In the genomic region with DNA sequence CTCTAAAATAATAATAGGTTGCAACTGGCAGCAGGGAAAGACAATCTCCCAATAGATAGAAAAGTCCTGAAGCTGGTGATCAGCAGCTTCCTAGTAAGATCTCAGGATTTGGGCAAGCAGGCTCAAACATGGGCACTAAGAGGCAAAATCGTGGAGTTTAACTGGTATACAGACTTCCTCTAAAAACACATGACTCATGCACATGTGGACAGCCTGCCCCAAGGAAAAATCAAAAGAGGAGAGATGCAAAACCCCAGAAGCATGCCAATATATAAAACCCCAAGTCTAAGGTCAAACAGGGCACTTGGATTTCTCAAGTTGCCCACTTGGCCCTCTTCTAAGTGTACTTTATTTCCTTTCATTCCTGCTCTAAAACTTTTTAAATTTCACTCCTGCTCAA, we compare ENCODE assay signal across 22 cellular contexts.
"Had no signal": no experiment of that assay in that cellular context is flagged by ENCODE, and none has a peak within 500 bp of the region (broad histone marks: within the 10 kb centered on the region; RNA-seq: fewer than 3 reads in every experiment).

No MANE protein-coding gene starts in this region.

- DNase-seq: activated CD4-positive, alpha-beta T cell treated with anti-CD3 and anti-CD28 coated beads, Interleukin-2, amount 10 ng/mL, durations not matched to agents 7 days and 5 days; activated CD4-positive, CD25-positive, alpha-beta regulatory T cell; activated CD8-positive, alpha-beta T cell treated with anti-CD3 and anti-CD28 coated beads, Interleukin-2, amount 10 ng/mL, durations not matched to agents 7 days and 5 days; activated naive CD4-positive, alpha-beta T cell treated with anti-CD3 and anti-CD28 coated beads for 36 hours; activated naive CD8-positive, alpha-beta T cell treated with anti-CD3 and anti-CD28 coated beads, Interleukin-2, amount 50 U/mL, for 24 hours; activated T-cell treated with anti-CD3 and anti-CD28 coated beads, Interleukin-2, amount 50 U/mL, for 24 hours; anterior cingulate cortex; colonic mucosa; gastrocnemius medialis; head of caudate nucleus; mesendoderm; natural killer cell; stimulated activated naive B cell treated with anti-CD40 and anti-IgM and Interleukin-4, amounts not matched to agents 10 μg/mL and 1 μg/mL and 100 μg/mL, for 72 hours; T-cell; thyroid gland had no signal

- H3K27ac ChIP-seq: colonic mucosa, gastrocnemius medialis, parathyroid adenoma, thyroid gland had no signal

- H3K27me3 ChIP-seq: colonic mucosa, gastrocnemius medialis, thyroid gland had no signal

- H3K4me3 Mint-ChIP-seq: activated CD4-positive, alpha-beta T cell treated with anti-CD3 and anti-CD28 coated beads, Interleukin-2, amount 10 ng/mL, durations not matched to agents 7 days and 5 days; activated CD8-positive, alpha-beta T cell treated with anti-CD3 and anti-CD28 coated beads, Interleukin-2, amount 10 ng/mL, durations not matched to agents 7 days and 5 days; activated naive CD4-positive, alpha-beta T cell treated with anti-CD3 and anti-CD28 coated beads for 36 hours; activated naive CD8-positive, alpha-beta T cell treated with anti-CD3 and anti-CD28 coated beads, Interleukin-2, amount 50 U/mL, for 24 hours; activated T-cell treated with anti-CD3 and anti-CD28 coated beads, Interleukin-2, amount 50 U/mL, for 24 hours; brain; central memory CD8-positive, alpha-beta T cell; natural killer cell; stimulated activated naive B cell treated with anti-CD40 and anti-IgM and Interleukin-4, amounts not matched to agents 10 μg/mL and 1 μg/mL and 100 μg/mL, for 72 hours; T-cell had no signal

- H3K4me3 ChIP-seq: colonic mucosa, gastrocnemius medialis, thyroid gland had no signal

- H3K27ac Mint-ChIP-seq: activated CD4-positive, alpha-beta T cell treated with anti-CD3 and anti-CD28 coated beads, Interleukin-2, amount 10 ng/mL, durations not matched to agents 7 days and 5 days; activated naive CD4-positive, alpha-beta T cell treated with anti-CD3 and anti-CD28 coated beads for 36 hours; activated naive CD8-positive, alpha-beta T cell treated with anti-CD3 and anti-CD28 coated beads, Interleukin-2, amount 50 U/mL, for 24 hours; activated T-cell treated with anti-CD3 and anti-CD28 coated beads, Interleukin-2, amount 50 U/mL, for 24 hours; activated T-helper 2 cell treated with anti-CD3 and anti-CD28 coated beads, Interferon-gamma antibody, Interleukin-2, Interleukin-4, amounts not matched to agents 10 μg/mL and 5 μg/mL and 100 μg/mL, durations not matched to agents 14 hours and 24 hours and 36 hours; brain; natural killer cell; stimulated activated naive B cell treated with anti-CD40 and anti-IgM and Interleukin-4, amounts not matched to agents 10 μg/mL and 1 μg/mL and 100 μg/mL, for 72 hours; T-cell had no signal

- H2AFZ ChIP-seq: parathyroid adenoma had no signal

- ATAC-seq: activated CD8-positive, alpha-beta T cell treated with anti-CD3 and anti-CD28 coated beads, Interleukin-2, amount 10 ng/mL, durations not matched to agents 7 days and 5 days; activated naive CD8-positive, alpha-beta T cell treated with anti-CD3 and anti-CD28 coated beads, Interleukin-2, amount 50 U/mL, for 24 hours; esophagus mucosa; gastrocnemius medialis; natural killer cell; sciatic nerve; SK-N-SH treated with all-trans-retinoic acid at 6 μM for 48 hours; stimulated activated naive B cell treated with anti-CD40 and anti-IgM and Interleukin-4, amounts not matched to agents 10 μg/mL and 1 μg/mL and 100 μg/mL, for 72 hours; T-cell had no signal

- H3K4me1 ChIP-seq: colonic mucosa, gastrocnemius medialis, parathyroid adenoma, thyroid gland had no signal

- H3K9me3 Mint-ChIP-seq: activated CD4-positive, alpha-beta T cell treated with anti-CD3 and anti-CD28 coated beads, Interleukin-2, amount 10 ng/mL, durations not matched to agents 7 days and 5 days; activated naive CD4-positive, alpha-beta T cell treated with anti-CD3 and anti-CD28 coated beads for 36 hours; activated naive CD8-positive, alpha-beta T cell treated with anti-CD3 and anti-CD28 coated beads, Interleukin-2, amount 50 U/mL, for 24 hours; activated T-cell treated with anti-CD3 and anti-CD28 coated beads, Interleukin-2, amount 50 U/mL, for 24 hours; activated T-helper 2 cell treated with anti-CD3 and anti-CD28 coated beads, Interferon-gamma antibody, Interleukin-2, Interleukin-4, amounts not matched to agents 10 μg/mL and 5 μg/mL and 100 μg/mL, durations not matched to agents 14 hours and 24 hours and 36 hours; brain; central memory CD8-positive, alpha-beta T cell; natural killer cell; stimulated activated naive B cell treated with anti-CD40 and anti-IgM and Interleukin-4, amounts not matched to agents 10 μg/mL and 1 μg/mL and 100 μg/mL, for 72 hours; T-cell had no signal

- H3K27me3 Mint-ChIP-seq: activated CD4-positive, alpha-beta T cell treated with anti-CD3 and anti-CD28 coated beads, Interleukin-2, amount 10 ng/mL, durations not matched to agents 7 days and 5 days; activated naive CD8-positive, alpha-beta T cell treated with anti-CD3 and anti-CD28 coated beads, Interleukin-2, amount 50 U/mL, for 24 hours; activated T-cell treated with anti-CD3 and anti-CD28 coated beads, Interleukin-2, amount 50 U/mL, for 24 hours; brain; central memory CD8-positive, alpha-beta T cell; stimulated activated naive B cell treated with anti-CD40 and anti-IgM and Interleukin-4, amounts not matched to agents 10 μg/mL and 1 μg/mL and 100 μg/mL, for 72 hours had no signal

- H3K36me3 Mint-ChIP-seq: natural killer cell had no signal

- H3K4me1 Mint-ChIP-seq: activated naive CD8-positive, alpha-beta T cell treated with anti-CD3 and anti-CD28 coated beads, Interleukin-2, amount 50 U/mL, for 24 hours; brain; central memory CD8-positive, alpha-beta T cell; natural killer cell; stimulated activated naive B cell treated with anti-CD40 and anti-IgM and Interleukin-4, amounts not matched to agents 10 μg/mL and 1 μg/mL and 100 μg/mL, for 72 hours; T-cell had no signal

- H3K79me2 ChIP-seq: parathyroid adenoma had no signal

- H3K36me3 ChIP-seq: colonic mucosa, thyroid gland had no signal

- H3K9me3 ChIP-seq: colonic mucosa, gastrocnemius medialis, thyroid gland had no signal
